Comparison of ENCODE assay signal across 24 cellular contexts in genomic region chr13:111064661-111065060, GRCh38.
"Had no signal": no experiment of that assay in that cellular context is flagged by ENCODE, and none has a peak within 500 bp of the region (broad histone marks: within the 10 kb centered on the region; RNA-seq: fewer than 3 reads in every experiment).

No MANE protein-coding gene starts in this region.

- H3K27ac ChIP-seq: coronary artery, heart left ventricle, neural progenitor cell, parathyroid adenoma, stomach, thyroid gland, vagina had no signal

- H3K36me3 Mint-ChIP-seq: immature natural killer cell; neural progenitor cell; stimulated activated effector memory CD8-positive, alpha-beta T cell treated with anti-CD3 and anti-CD28 coated beads, Interleukin-12 subunit alpha, Interleukin-12 subunit beta, amount 100 ng/mL, for 72 hours had no signal

- H3K4me3 Mint-ChIP-seq: effector memory CD8-positive, alpha-beta T cell; immature natural killer cell; neural progenitor cell; stimulated activated effector memory CD8-positive, alpha-beta T cell treated with anti-CD3 and anti-CD28 coated beads, Interleukin-12 subunit alpha, Interleukin-12 subunit beta, amount 100 ng/mL, for 72 hours had no signal

- DNase-seq: dermis blood vessel endothelial cell; effector memory CD8-positive, alpha-beta T cell; foreskin fibroblast; gastrocnemius medialis; heart left ventricle; immature natural killer cell; mesenchymal stem cell; midbrain; naive thymus-derived CD4-positive, alpha-beta T cell; stimulated activated CD4-positive, alpha-beta T cell treated with anti-CD3 and anti-CD28 coated beads, Interleukin-2, amount 100 ng/mL, for 24 hours; stimulated activated CD4-positive, alpha-beta T cell treated with anti-CD3 and anti-CD28 coated beads, Interleukin-4, amount 100 ng/mL, for 24 hours; stimulated activated naive CD4-positive, alpha-beta T cell treated with Interleukin-2 at 50 U/mL for 16 hours; stomach; thyroid gland; trophoblast cell had no signal

- H3K27me3 ChIP-seq: gastrocnemius medialis, hepatocyte, thyroid gland, vagina had no signal

- H3K27ac Mint-ChIP-seq: effector memory CD8-positive, alpha-beta T cell; immature natural killer cell; nephron; neural progenitor cell; progenitor cell of endocrine pancreas; stimulated activated effector memory CD8-positive, alpha-beta T cell treated with anti-CD3 and anti-CD28 coated beads, Interleukin-12 subunit alpha, Interleukin-12 subunit beta, amount 100 ng/mL, for 72 hours had no signal

- H3K36me3 ChIP-seq: gastrocnemius medialis, heart left ventricle, neural progenitor cell, stomach, thyroid gland, vagina had no signal

- H3K9me3 Mint-ChIP-seq: effector memory CD8-positive, alpha-beta T cell; immature natural killer cell; nephron; stimulated activated effector memory CD8-positive, alpha-beta T cell treated with anti-CD3 and anti-CD28 coated beads, Interleukin-12 subunit alpha, Interleukin-12 subunit beta, amount 100 ng/mL, for 72 hours had no signal

- ATAC-seq: effector memory CD8-positive, alpha-beta T cell; gastrocnemius medialis; heart left ventricle; naive thymus-derived CD4-positive, alpha-beta T cell; sciatic nerve; stimulated activated effector memory CD8-positive, alpha-beta T cell treated with anti-CD3 and anti-CD28 coated beads, Interleukin-12 subunit alpha, Interleukin-12 subunit beta, amount 100 ng/mL, for 72 hours had no signal

- H3K9me3 ChIP-seq: gastrocnemius medialis, heart left ventricle, stomach, thyroid gland, vagina had no signal

- H3K4me1 ChIP-seq: parathyroid adenoma, thyroid gland, vagina had no signal

- H3K4me3 ChIP-seq: coronary artery, gastrocnemius medialis, heart left ventricle, hepatocyte, neural progenitor cell, stomach, thyroid gland, vagina had no signal
